ENCODE assay signal across 12 cellular contexts in genomic region chr3:56087460-56087859, GRCh38.
A peak's percentile ranks its signal among the peaks of the same experiment; 100 is the strongest.
DNase-seq lines count a peak whose midpoint lies in the region; ATAC-seq and TF ChIP-seq lines count a peak whose summit lies in the region.
"Had no signal": no experiment of that assay in that cellular context is flagged by ENCODE, and none has a peak within 500 bp of the region (broad histone marks: within the 10 kb centered on the region; RNA-seq: fewer than 3 reads in every experiment).

No MANE protein-coding gene starts in this region.

- H3K9ac ChIP-seq in MM.1S (ENCODE audit: low read length) = 0 out of 2 replicates have a peak overlapping the region, but pooled peaks have one; percentile 3

- H3K27ac ChIP-seq in MM.1S (ENCODE audit: low read length) (no peak overlapping the region), PC-9 (no peak overlapping the region), left lung (peak overlapping the region; percentile 7 to 39), upper lobe of right lung (no peak overlapping the region), tibial nerve (no peak overlapping the region)

- intact Hi-C loops in PC-9 (cut with micrococcal nuclease; ENCODE audit: unreplicated experiment) = no loop called here
- intact Hi-C loops in left lung (cut with DNase I) = no loop called here
- intact Hi-C loops in upper lobe of right lung (cut with DNase I) = no loop called here

- H3K4me2 ChIP-seq in MM.1S (ENCODE audit: low read depth, low read length) (peak overlapping the region; percentile 21; the same call in 1 of the 2 replicates), PC-9 (peak overlapping the region; percentile 19; the same call in 1 of the 2 replicates)

- TF ChIP-seq EP300 in tibial nerve (IDR thresholded peaks at IDR 0.05) = no peak

- 74 to 76% methylated on average over 5 of the region's 5 CpGs for WGBS in tibial nerve, 2 donors

- POLR2A ChIA-PET in PC-9 (lab: Charles Lee; ENCODE audit: unreplicated experiment) = no interaction called here

- H2AFZ ChIP-seq in MM.1S (ENCODE audit: low read length) = peak overlapping the region; percentile 33
- no peak overlapping the region for H2AFZ ChIP-seq in PC-9

- TF ChIP-seq POLR2A in tibial nerve (IDR thresholded peaks at IDR 0.05) = no peak

- DNase-seq in MM.1S = peak; percentile 8
- no peak for DNase-seq in PC-9
- DNase-seq in left lung = no peak
- no peak for DNase-seq in upper lobe of right lung
- no peak for DNase-seq in tibial nerve (ENCODE audit: low spot score in 2 of 2)
- no peak for DNase-seq in middle frontal gyrus (ENCODE audit: extremely low spot score, low spot score)
- DNase-seq: C1 segment of cervical spinal cord; Calu3; CD4-positive, alpha-beta T cell; DMS 273 treated with DMSO at 0.1 percent for 48 hours had no signal

- CTCF ChIA-PET in PC-9 (lab: Charles Lee) = no interaction called here

- H3K4me1 ChIP-seq in MM.1S (ENCODE audit: low read length) = no peaks in the 10 kb centered on the region
- no peaks in the 10 kb centered on the region for H3K4me1 ChIP-seq in PC-9 (replicated peaks; ENCODE audit: insufficient read depth)
- H3K4me1 ChIP-seq in left lung = peaks cover 0 to 7% of the 10 kb centered on the region in 2 donors
- no peaks in the 10 kb centered on the region for H3K4me1 ChIP-seq in upper lobe of right lung
- no peaks in the 10 kb centered on the region for H3K4me1 ChIP-seq in tibial nerve

- no peak for TF ChIP-seq CTCF in MM.1S (IDR thresholded peaks at IDR 0.05; ENCODE audit: low read length)
- no peak for TF ChIP-seq CTCF in PC-9 (conservative IDR thresholded peaks at IDR 0.05)
- TF ChIP-seq CTCF in left lung (IDR thresholded peaks at IDR 0.05) = no peak
- no peak for TF ChIP-seq CTCF in upper lobe of right lung (IDR thresholded peaks at IDR 0.05)
- no peak for TF ChIP-seq CTCF in tibial nerve (IDR thresholded peaks at IDR 0.05)

- ATAC-seq in left lung = peak; percentile 54
- no peak for ATAC-seq in upper lobe of right lung
- no peak for ATAC-seq in HG02610 (IDR thresholded peaks at IDR 0.05; ENCODE audit: unreplicated experiment)
- ATAC-seq: HCT116 had no signal

- peak overlapping the region; percentile 42 for H3K4me3 ChIP-seq in MM.1S (ENCODE audit: low read length)
- no peak overlapping the region for H3K4me3 ChIP-seq in PC-9
- H3K4me3 ChIP-seq in left lung = no peak overlapping the region
- peak overlapping the region; percentile 12 for H3K4me3 ChIP-seq in upper lobe of right lung
- no peak overlapping the region for H3K4me3 ChIP-seq in tibial nerve

- H3K27me3 ChIP-seq in MM.1S (replicated peaks; ENCODE audit: insufficient read depth, low read length) = no peaks in the 10 kb centered on the region
- H3K27me3 ChIP-seq in PC-9 (ENCODE audit: insufficient read depth, low read depth) = no peaks in the 10 kb centered on the region
- H3K27me3 ChIP-seq in left lung = no peaks in the 10 kb centered on the region
- no peaks in the 10 kb centered on the region for H3K27me3 ChIP-seq in upper lobe of right lung
- no peaks in the 10 kb centered on the region for H3K27me3 ChIP-seq in tibial nerve

- H3K79me2 ChIP-seq in MM.1S (ENCODE audit: low read length) = no peaks in the 10 kb centered on the region
- no peaks in the 10 kb centered on the region for H3K79me2 ChIP-seq in PC-9 (ENCODE audit: low read depth)

- no peaks in the 10 kb centered on the region for H3F3A ChIP-seq in MM.1S (ENCODE audit: insufficient read depth, low read length)
- no peaks in the 10 kb centered on the region for H3F3A ChIP-seq in PC-9 (ENCODE audit: insufficient read depth, low read depth)

- no peaks in the 10 kb centered on the region for H3K9me3 ChIP-seq in MM.1S (replicated peaks; ENCODE audit: insufficient read depth, low read length)
- H3K9me3 ChIP-seq in PC-9 (ENCODE audit: insufficient read depth, low read depth) = no peaks in the 10 kb centered on the region
- no peaks in the 10 kb centered on the region for H3K9me3 ChIP-seq in left lung
- no peaks in the 10 kb centered on the region for H3K9me3 ChIP-seq in upper lobe of right lung
- H3K9me3 ChIP-seq in tibial nerve = no peaks in the 10 kb centered on the region

- H3K9me2 ChIP-seq in MM.1S (replicated peaks; ENCODE audit: insufficient read depth, low read length) (no peaks in the 10 kb centered on the region), PC-9 (ENCODE audit: insufficient read depth) (no peaks in the 10 kb centered on the region)

- no peaks in the 10 kb centered on the region for H4K20me1 ChIP-seq in MM.1S (ENCODE audit: insufficient read depth, low read length)
- H4K20me1 ChIP-seq in PC-9 (ENCODE audit: insufficient read depth) = no peaks in the 10 kb centered on the region

- no TSS peak for BruUV-seq in PC-9 (replicated peaks; lab: Mats Ljungman, UMichigan)

- H3K36me3 ChIP-seq in MM.1S (replicated peaks; ENCODE audit: insufficient read depth, low read length) = no peaks in the 10 kb centered on the region
- H3K36me3 ChIP-seq in PC-9 (ENCODE audit: low read depth) = no peaks in the 10 kb centered on the region
- H3K36me3 ChIP-seq in left lung = no peaks in the 10 kb centered on the region
- H3K36me3 ChIP-seq in upper lobe of right lung = no peaks in the 10 kb centered on the region
- H3K36me3 ChIP-seq in tibial nerve = no peaks in the 10 kb centered on the region

Comparison
In these comparisons a context has a peak if more than half of its experiments do, and no peak if none do; other contexts are left out.
1. H3K27ac ChIP-seq: peak in left lung (2 of 2); none in MM.1S (single experiment), PC-9 (single experiment), upper lobe of right lung (single experiment) and tibial nerve (0 of 4).
2. H3K4me3 ChIP-seq: peak in MM.1S (single experiment) and upper lobe of right lung (single experiment); none in PC-9 (single experiment), left lung (0 of 2) and tibial nerve (0 of 4).